ENCODE assay signal across 8 cellular contexts in genomic region chr1:83998599-83999315, GRCh38. TPM values are rescaled to one million over a fixed set of nuclear protein-coding genes. Genes with fewer than 3 reads are reported as not detected.
DNase-seq lines count a peak whose midpoint lies in the region; ATAC-seq and TF ChIP-seq lines count a peak whose summit lies in the region.

Gene TTLL7 (minus strand): TSS chr1:83999132. CDS start chr1:83952211, 46,921 bp downstream.

- peak; percentile 91 for DNase-seq in GM03348 (ENCODE audit: low spot score)
- DNase-seq in HAP-1 (ENCODE audit: low spot score in 2 of 2) = peak; percentile 59 to 89
- DNase-seq in MG63 = peak; percentile 71
- peak; percentile 76 for DNase-seq in SKM-1 treated with dmso at 0.1 percent for 144 hours (lab: John Stamatoyannopoulos, UW; ENCODE audit: unreplicated experiment)
- DNase-seq in adrenal gland = peak; percentile 49 to 82 (median 70)
- DNase-seq in right cardiac atrium = peak; percentile 83 to 94 (median 93)
- DNase-seq in pulmonary artery endothelial cell (ENCODE audit: low read depth, low spot score) = peak; percentile 19
- no peak for DNase-seq in vagina (ENCODE audit: extremely low spot score in 2 of 2)

- 0 to 1% (median 1%) methylated on average over 22 to 66 of the region's 66 CpGs for WGBS in adrenal gland, 4 donors
- under 1% methylated on average over 66 of the region's 66 CpGs for WGBS in right cardiac atrium

- intact Hi-C loops in adrenal gland (cut with DNase I) = no loop called here
- intact Hi-C loops in right cardiac atrium (cut with DNase I) = no loop called here
- intact Hi-C loops in vagina (cut with DNase I) = no loop called here

- no peak for TF ChIP-seq CTCF in adrenal gland (IDR thresholded peaks at IDR 0.05)
- TF ChIP-seq CTCF in vagina (IDR thresholded peaks at IDR 0.05) = no peak

- peak; percentile 96 to 98 for ATAC-seq in right cardiac atrium

- TF ChIP-seq POLR2A in adrenal gland (IDR thresholded peaks at IDR 0.05) (peak; percentile 9 to 64), vagina (IDR thresholded peaks at IDR 0.05) (no peak)

- H3K27me3 ChIP-seq in HAP-1 (ENCODE audit: low read depth) = no peaks in the 10 kb centered on the region
- H3K27me3 ChIP-seq in MG63 = peaks cover 12% of the 10 kb centered on the region; the same call in 1 of the 2 replicates
- H3K27me3 ChIP-seq in adrenal gland = no peaks in the 10 kb centered on the region
- no peaks in the 10 kb centered on the region for H3K27me3 ChIP-seq in right cardiac atrium (ENCODE audit: control insufficient read depth, insufficient read depth)
- H3K27me3 ChIP-seq in vagina = no peaks in the 10 kb centered on the region

- H3K27ac ChIP-seq in adrenal gland (peak within 1 kb of the TSS in 2 of 5 donors; percentile 51 to 65), right cardiac atrium (ENCODE audit: low read length) (peak within 1 kb of the TSS; percentile 31), vagina (peak within 1 kb of the TSS; percentile 65)

- H3K9me3 ChIP-seq in HAP-1 (no peaks in the 10 kb centered on the region), MG63 (no peaks in the 10 kb centered on the region), adrenal gland (replicated peaks in 1 of 3) (no peaks in the 10 kb centered on the region), right cardiac atrium (ENCODE audit: control insufficient read depth, low read length) (no peaks in the 10 kb centered on the region), vagina (no peaks in the 10 kb centered on the region)

- H3K4me3 ChIP-seq in HAP-1 = peak within 1 kb of the TSS; percentile 86
- H3K4me3 ChIP-seq in MG63 = peak within 1 kb of the TSS; percentile 70
- H3K4me3 ChIP-seq in adrenal gland = peak within 1 kb of the TSS in 3 of 4 donors; percentile 28 to 72 (median 66)
- peak within 1 kb of the TSS; percentile 79 for H3K4me3 ChIP-seq in right cardiac atrium (ENCODE audit: low read length)
- H3K4me3 ChIP-seq in vagina = peak within 1 kb of the TSS; percentile 64 to 82

- in situ Hi-C loops in HAP-1 (cut with MboI; ENCODE audit: low sequenced_read_pairs) = no loop called here

- H3K4me1 ChIP-seq in HAP-1 (peaks cover 9% of the 10 kb centered on the region), adrenal gland (replicated peaks in 1 of 2) (peaks cover 0 to 5% of the 10 kb centered on the region in 2 donors), right cardiac atrium (ENCODE audit: control insufficient read depth, insufficient read depth, low read length) (no peaks in the 10 kb centered on the region), vagina (peaks cover 5% of the 10 kb centered on the region)

- no peaks in the 10 kb centered on the region for H3K36me3 ChIP-seq in HAP-1 (replicated peaks)
- no peaks in the 10 kb centered on the region for H3K36me3 ChIP-seq in MG63
- no peaks in the 10 kb centered on the region for H3K36me3 ChIP-seq in adrenal gland (replicated peaks in 1 of 2)
- H3K36me3 ChIP-seq in vagina = no peaks in the 10 kb centered on the region

RNA-seq across cellular contexts. Expression of gene TTLL7, which starts in this region (rescaled TPM):
- 0.03 TPM in 1 of 2 replicates, not detected in the other for total RNA-seq in MG63 (2014; rRNA removed; shearing (Covaris generic); ENCODE audit: low replicate concordance)
- total RNA-seq in adrenal gland (1 to 10 TPM in 5 of 8 donors, under 1 TPM in 3; 0.06 to 6.3 (median 1.9) TPM), right cardiac atrium (10 to 100 TPM; 23.0 to 27.9 (median 25.3) TPM), pulmonary artery endothelial cell (4.2 and 11.1 TPM in 2 replicates), vagina (15.0 TPM)
- polyA plus RNA-seq in adrenal gland (1 to 10 TPM; 2.4 to 7.6 (median 5.2) TPM), right cardiac atrium (7.4 TPM)

Comparison
In these comparisons a context has a peak if more than half of its experiments do, and no peak if none do; other contexts are left out.
1. Peak in DNase-seq and H3K4me3 ChIP-seq in MG63; RNA of the gene not detected or under 1 TPM.
2. DNase-seq: peak in GM03348 (single experiment), HAP-1 (2 of 2), SKM-1 treated with dmso at 0.1 percent for 144 hours (single experiment), adrenal gland (7 of 7), right cardiac atrium (3 of 3) and pulmonary artery endothelial cell (single experiment); none in vagina (0 of 2).
3. POLR2A ChIP-seq: peak in adrenal gland (2 of 2); none in vagina (0 of 2).
4. Peak in every context shown above with its lines, with median percentiles within 50 percentile points of each other: H3K4me3 ChIP-seq.